ENCODE assay signal across 1 cellular context in the genomic region with DNA sequence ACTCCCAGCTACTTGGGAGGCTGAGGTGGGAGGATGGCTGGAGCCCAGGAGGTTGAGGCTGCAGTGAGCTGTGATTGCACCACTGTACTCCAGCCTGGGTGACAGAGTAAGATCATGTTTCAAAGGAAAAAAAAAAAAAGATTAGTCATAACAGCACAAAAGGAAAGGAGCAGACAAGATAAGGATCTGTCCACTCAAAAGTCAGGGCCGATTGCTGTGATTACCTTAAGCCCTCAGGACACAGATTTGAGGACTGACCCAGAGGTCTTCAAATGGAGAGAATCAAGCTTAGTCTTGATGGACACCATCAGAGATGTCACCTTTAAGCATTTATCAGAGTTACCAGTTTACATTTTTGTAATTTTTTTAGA.
TF ChIP-seq lines count a peak whose summit lies in the region.

No MANE protein-coding gene starts in this region.

TF ChIP-seq in IMR-90, 13 proteins besides CTCF, POLR2A, EP300 and RAD21:
- peak; percentile 23 for TF ChIP-seq RCOR1 (IDR thresholded peaks at IDR 0.05; ENCODE audit: insufficient replicate concordance, low read length)
- TF ChIP-seq SMC3 (IDR thresholded peaks at IDR 0.05; ENCODE audit: low read depth, low read length): no peak
- peak; percentile 80 for TF ChIP-seq CEBPB (IDR thresholded peaks at IDR 0.05; ENCODE audit: low read depth, low read length)
